ENCODE assay signal across 19 cellular contexts in genomic region chr2:200750323-200750910, GRCh38.
"Had no signal": no experiment of that assay in that cellular context is flagged by ENCODE, and none has a peak within 500 bp of the region (broad histone marks: within the 10 kb centered on the region; RNA-seq: fewer than 3 reads in every experiment).

No MANE protein-coding gene starts in this region.

- H3K9me3 ChIP-seq: left ventricle myocardium inferior, lower lobe of right lung, right atrium auricular region, suprapubic skin, thyroid gland, upper lobe of left lung, uterus had no signal

- H3K36me3 Mint-ChIP-seq: immature natural killer cell; naive thymus-derived CD8-positive, alpha-beta T cell; stimulated activated effector memory CD8-positive, alpha-beta T cell treated with anti-CD3 and anti-CD28 coated beads, Interleukin-12 subunit alpha, Interleukin-12 subunit beta, amount 100 ng/mL, for 72 hours had no signal

- DNase-seq: foreskin keratinocyte; immature natural killer cell; kidney; left cardiac atrium; left ventricle myocardium inferior; lower lobe of right lung; naive thymus-derived CD8-positive, alpha-beta T cell; posterior cingulate gyrus; stimulated activated CD4-positive, alpha-beta T cell treated with anti-CD3 and anti-CD28 coated beads, Interleukin-2, amount 100 ng/mL, for 48 hours; stimulated activated naive CD8-positive, alpha-beta T cell treated with anti-CD3 and anti-CD28 coated beads, Interleukin-15, Interleukin-2, amounts not matched to agents 100 U/mL and 50 U/mL, for 24 hours; thyroid gland; upper lobe of left lung; uterus had no signal

- H3K9me3 Mint-ChIP-seq: dendritic cell treated with granulocyte-macrophage colony-stimulating factor and Interleukin-4, amounts not matched to agents 40 ng/mL and 50 ng/mL, for 4 days; immature natural killer cell; naive thymus-derived CD8-positive, alpha-beta T cell; neural crest cell; stimulated activated effector memory CD8-positive, alpha-beta T cell treated with anti-CD3 and anti-CD28 coated beads, Interleukin-12 subunit alpha, Interleukin-12 subunit beta, amount 100 ng/mL, for 72 hours had no signal

- H3K36me3 ChIP-seq: left ventricle myocardium inferior, lower lobe of right lung, right atrium auricular region, suprapubic skin, thyroid gland, upper lobe of left lung, uterus had no signal

- H3K27ac Mint-ChIP-seq: dendritic cell treated with granulocyte-macrophage colony-stimulating factor and Interleukin-4, amounts not matched to agents 40 ng/mL and 50 ng/mL, for 4 days; immature natural killer cell; stimulated activated effector memory CD8-positive, alpha-beta T cell treated with anti-CD3 and anti-CD28 coated beads, Interleukin-12 subunit alpha, Interleukin-12 subunit beta, amount 100 ng/mL, for 72 hours had no signal

- H3K27me3 Mint-ChIP-seq: dendritic cell treated with granulocyte-macrophage colony-stimulating factor and Interleukin-4, amounts not matched to agents 40 ng/mL and 50 ng/mL, for 4 days had no signal

- H3K4me3 Mint-ChIP-seq: dendritic cell treated with granulocyte-macrophage colony-stimulating factor and Interleukin-4, amounts not matched to agents 40 ng/mL and 50 ng/mL, for 4 days; immature natural killer cell; naive thymus-derived CD8-positive, alpha-beta T cell; neural crest cell; stimulated activated effector memory CD8-positive, alpha-beta T cell treated with anti-CD3 and anti-CD28 coated beads, Interleukin-12 subunit alpha, Interleukin-12 subunit beta, amount 100 ng/mL, for 72 hours had no signal

- H3K4me1 Mint-ChIP-seq: immature natural killer cell; neural crest cell; stimulated activated effector memory CD8-positive, alpha-beta T cell treated with anti-CD3 and anti-CD28 coated beads, Interleukin-12 subunit alpha, Interleukin-12 subunit beta, amount 100 ng/mL, for 72 hours had no signal

- H3K4me3 ChIP-seq: left ventricle myocardium inferior, lower lobe of right lung, right atrium auricular region, smooth muscle cell, suprapubic skin, thyroid gland, upper lobe of left lung, uterus had no signal

- ATAC-seq: foreskin keratinocyte; left cardiac atrium; lower lobe of right lung; naive thymus-derived CD8-positive, alpha-beta T cell; stimulated activated naive CD8-positive, alpha-beta T cell treated with anti-CD3 and anti-CD28 coated beads, Interleukin-15, Interleukin-2, amounts not matched to agents 100 U/mL and 50 U/mL, for 24 hours had no signal

- H3K4me2 ChIP-seq: smooth muscle cell had no signal

- H3K27me3 ChIP-seq: foreskin keratinocyte, right atrium auricular region, suprapubic skin, upper lobe of left lung, uterus had no signal

- H3K27ac ChIP-seq: foreskin keratinocyte, left ventricle myocardium inferior, lower lobe of right lung, right atrium auricular region, suprapubic skin, thyroid gland, upper lobe of left lung, uterus had no signal

- H3K4me1 ChIP-seq: left ventricle myocardium inferior, right atrium auricular region, suprapubic skin, thyroid gland, upper lobe of left lung had no signal
